In the genomic region with DNA sequence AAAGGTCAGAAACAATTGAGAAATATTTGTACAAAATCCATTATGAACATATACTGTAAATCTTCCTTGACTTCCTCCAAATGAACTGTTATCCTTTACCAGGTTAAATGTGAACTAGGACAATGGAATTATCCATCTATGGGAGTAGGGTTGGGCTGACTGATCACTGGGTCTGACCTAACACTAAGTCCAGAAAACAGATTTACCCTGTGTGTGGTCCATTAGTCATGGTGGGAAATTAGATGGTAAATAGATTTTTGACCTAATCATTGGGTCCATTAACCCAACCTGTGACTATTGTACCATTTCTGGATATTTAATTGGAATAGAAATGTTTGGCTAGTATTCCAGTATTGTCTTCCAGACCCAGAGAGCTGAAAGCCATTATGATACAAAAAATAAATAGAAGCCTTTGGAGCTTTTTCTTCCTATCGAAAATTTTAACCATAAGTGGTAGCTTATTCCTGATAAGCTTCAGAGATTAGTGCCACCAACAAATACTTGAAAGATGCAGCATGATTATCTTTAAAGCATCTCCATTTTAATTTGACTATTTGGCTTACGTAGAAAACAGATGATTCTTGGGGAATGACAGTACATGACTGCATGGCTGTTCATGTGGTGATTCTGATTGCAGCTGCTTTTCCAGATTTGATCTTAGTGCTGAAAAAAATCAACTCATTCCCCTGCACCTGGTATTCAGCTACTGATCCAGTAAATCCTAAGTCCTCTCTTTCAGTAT, we compare ENCODE assay signal across 34 cellular contexts.
"Had no signal": no experiment of that assay in that cellular context is flagged by ENCODE, and none has a peak within 500 bp of the region (broad histone marks: within the 10 kb centered on the region; RNA-seq: fewer than 3 reads in every experiment).

No MANE protein-coding gene starts in this region.

- H3K4me3 Mint-ChIP-seq: activated B cell treated with CpG ODN at 0.5 μM for 24 hours; activated CD4-positive, alpha-beta memory T cell treated with anti-CD3 and anti-CD28 coated beads for 36 hours; activated CD4-positive, alpha-beta T cell treated with anti-CD3 and anti-CD28 coated beads, Interleukin-2, amount 10 ng/mL, durations not matched to agents 24 days and 14 days; activated CD8-positive, alpha-beta T cell treated with anti-CD3 and anti-CD28 coated beads for 36 hours; activated naive CD4-positive, alpha-beta T cell treated with anti-CD3 and anti-CD28 coated beads for 36 hours; activated naive CD8-positive, alpha-beta T cell treated with anti-CD3 and anti-CD28 coated beads for 36 hours; activated T-cell treated with anti-CD3 and anti-CD28 coated beads, Interleukin-2, amount 50 U/mL, for 4 hours; activated T-cell treated with anti-CD3 and anti-CD28 coated beads, Interleukin-2, amount 50 U/mL, for 72 hours; activated T-helper 1 cell treated with anti-CD3 and anti-CD28 coated beads, Interleukin-12 subunit alpha, Interleukin-12 subunit beta, Interleukin-2, Interleukin-4 antibody, amounts not matched to agents 30 ng/mL and 10 ng/mL and 1 ng/mL, durations not matched to agents 14 hours and 24 hours and 36 hours; activated T-helper 17 cell treated with anti-CD3 and anti-CD28 coated beads, Interleukin-2, amount 50 U/mL, for 72 hours; T-helper 1 cell treated with Interleukin-12 subunit alpha and Interleukin-12 subunit beta and Interleukin-4 antibody, amounts not matched to agents 30 μg/mL and 1 μg/mL, for 36 hours; T-helper 2 cell treated with Interferon-gamma antibody and Interleukin-4, amounts not matched to agents 5 μg/mL and 100 μg/mL, for 36 hours had no signal

- DNase-seq: activated B cell treated with CpG ODN at 0.5 μM for 24 hours; activated CD4-positive, alpha-beta memory T cell treated with anti-CD3 and anti-CD28 coated beads for 36 hours; activated CD4-positive, alpha-beta T cell treated with anti-CD3 and anti-CD28 coated beads for 4 hours; activated CD4-positive, alpha-beta T cell treated with anti-CD3 and anti-CD28 coated beads, Interleukin-2, amount 10 ng/mL, durations not matched to agents 24 days and 14 days; activated CD4-positive, alpha-beta T cell treated with anti-CD3 and anti-CD28 coated beads, Interleukin-2, amount 50 U/mL, for 1 hour; activated CD4-positive, alpha-beta T cell treated with anti-CD3 and anti-CD28 coated beads, Interleukin-2, amount 50 U/mL, for 4 hours; activated CD4-positive, CD25-positive, alpha-beta regulatory T cell treated with anti-CD3 and anti-CD28 coated beads, Interleukin-2, amount 50 U/mL, for 72 hours; activated CD8-positive, alpha-beta memory T cell treated with anti-CD3 and anti-CD28 coated beads, Interleukin-2, amount 50 U/mL, for 4 hours; activated CD8-positive, alpha-beta T cell treated with anti-CD3 and anti-CD28 coated beads for 36 hours; activated effector memory CD4-positive, alpha-beta T cell treated with anti-CD3 and anti-CD28 coated beads, Interleukin-2, amount 50 U/mL, for 16 hours; activated gamma-delta T cell treated with Interleukin-2 at 50 U/mL for 16 hours; activated naive CD4-positive, alpha-beta T cell; activated naive CD4-positive, alpha-beta T cell treated with anti-CD3 and anti-CD28 coated beads for 36 hours; activated naive CD4-positive, alpha-beta T cell treated with anti-CD3 and anti-CD28 coated beads, Interleukin-2, amount 50 U/mL, for 16 hours; activated naive CD8-positive, alpha-beta T cell treated with anti-CD3 and anti-CD28 coated beads for 36 hours; activated T-cell treated with anti-CD3 and anti-CD28 coated beads for 4 hours; activated T-cell treated with anti-CD3 and anti-CD28 coated beads, Interleukin-2, amount 50 U/mL, for 1 hour; activated T-cell treated with anti-CD3 and anti-CD28 coated beads, Interleukin-2, amount 50 U/mL, for 4 hours; activated T-cell treated with anti-CD3 and anti-CD28 coated beads, Interleukin-2, amount 50 U/mL, for 72 hours; adrenal gland; amniotic stem cell; aorta; body of pancreas; brain microvascular endothelial cell; central memory CD4-positive, alpha-beta T cell; T-helper 2 cell; T-helper 9 cell had no signal

- H3K27me3 ChIP-seq: adrenal gland, body of pancreas, brain microvascular endothelial cell, breast epithelium had no signal

- H3K27me3 Mint-ChIP-seq: activated B cell treated with CpG ODN at 0.5 μM for 24 hours; activated CD4-positive, alpha-beta memory T cell treated with anti-CD3 and anti-CD28 coated beads for 36 hours; activated CD4-positive, alpha-beta T cell treated with anti-CD3 and anti-CD28 coated beads, Interleukin-2, amount 10 ng/mL, durations not matched to agents 24 days and 14 days; activated CD8-positive, alpha-beta T cell treated with anti-CD3 and anti-CD28 coated beads for 36 hours; activated naive CD8-positive, alpha-beta T cell treated with anti-CD3 and anti-CD28 coated beads for 36 hours; activated T-helper 17 cell treated with anti-CD3 and anti-CD28 coated beads, Interleukin-2, amount 50 U/mL, for 72 hours had no signal

- H3K27ac Mint-ChIP-seq: activated B cell treated with CpG ODN at 0.5 μM for 24 hours; activated CD4-positive, alpha-beta memory T cell treated with anti-CD3 and anti-CD28 coated beads for 36 hours; activated CD4-positive, alpha-beta T cell treated with anti-CD3 and anti-CD28 coated beads, Interleukin-2, amount 10 ng/mL, durations not matched to agents 24 days and 14 days; activated CD8-positive, alpha-beta T cell treated with anti-CD3 and anti-CD28 coated beads for 36 hours; activated naive CD4-positive, alpha-beta T cell treated with anti-CD3 and anti-CD28 coated beads for 36 hours; activated naive CD4-positive, alpha-beta T cell treated with anti-CD3 and anti-CD28 coated beads, Interleukin-2, amount 50 U/mL, for 72 hours; activated naive CD8-positive, alpha-beta T cell treated with anti-CD3 and anti-CD28 coated beads for 36 hours; activated T-cell treated with anti-CD3 and anti-CD28 coated beads, Interleukin-2, amount 50 U/mL, for 72 hours; activated T-helper 1 cell treated with anti-CD3 and anti-CD28 coated beads, Interleukin-12 subunit alpha, Interleukin-12 subunit beta, Interleukin-2, Interleukin-4 antibody, amounts not matched to agents 30 ng/mL and 10 ng/mL and 1 ng/mL, durations not matched to agents 14 hours and 24 hours and 36 hours; activated T-helper 17 cell treated with anti-CD3 and anti-CD28 coated beads, Interleukin-2, amount 50 U/mL, for 72 hours; T-helper 1 cell treated with Interleukin-12 subunit alpha and Interleukin-12 subunit beta and Interleukin-4 antibody, amounts not matched to agents 30 μg/mL and 1 μg/mL, for 36 hours; T-helper 2 cell treated with Interferon-gamma antibody and Interleukin-4, amounts not matched to agents 5 μg/mL and 100 μg/mL, for 36 hours had no signal

- ATAC-seq: activated CD8-positive, alpha-beta T cell treated with anti-CD3 and anti-CD28 coated beads for 36 hours; activated naive CD4-positive, alpha-beta T cell treated with anti-CD3 and anti-CD28 coated beads, Interleukin-2, amount 50 U/mL, for 72 hours; activated T-cell treated with anti-CD3 and anti-CD28 coated beads, Interleukin-2, amount 50 U/mL, for 4 hours; activated T-cell treated with anti-CD3 and anti-CD28 coated beads, Interleukin-2, amount 50 U/mL, for 72 hours; activated T-helper 17 cell treated with anti-CD3 and anti-CD28 coated beads, Interleukin-2, amount 50 U/mL, for 72 hours; body of pancreas had no signal

- H3K4me1 ChIP-seq: adrenal gland, body of pancreas, breast epithelium had no signal

- H3K9me3 ChIP-seq: adrenal gland, body of pancreas, breast epithelium had no signal

- H3K4me3 ChIP-seq: adrenal gland, body of pancreas, breast epithelium had no signal

- H3K9me3 Mint-ChIP-seq: activated CD4-positive, alpha-beta memory T cell treated with anti-CD3 and anti-CD28 coated beads for 36 hours; activated CD4-positive, alpha-beta T cell treated with anti-CD3 and anti-CD28 coated beads, Interleukin-2, amount 10 ng/mL, durations not matched to agents 24 days and 14 days; activated naive CD8-positive, alpha-beta T cell treated with anti-CD3 and anti-CD28 coated beads for 36 hours; activated T-cell treated with anti-CD3 and anti-CD28 coated beads, Interleukin-2, amount 50 U/mL, for 4 hours; activated T-helper 1 cell treated with anti-CD3 and anti-CD28 coated beads, Interleukin-12 subunit alpha, Interleukin-12 subunit beta, Interleukin-2, Interleukin-4 antibody, amounts not matched to agents 30 ng/mL and 10 ng/mL and 1 ng/mL, durations not matched to agents 14 hours and 24 hours and 36 hours; activated T-helper 17 cell treated with anti-CD3 and anti-CD28 coated beads, Interleukin-2, amount 50 U/mL, for 72 hours; T-helper 1 cell treated with Interleukin-12 subunit alpha and Interleukin-12 subunit beta and Interleukin-4 antibody, amounts not matched to agents 30 μg/mL and 1 μg/mL, for 36 hours; T-helper 2 cell treated with Interferon-gamma antibody and Interleukin-4, amounts not matched to agents 5 μg/mL and 100 μg/mL, for 36 hours had no signal

- H3K4me1 Mint-ChIP-seq: activated B cell treated with CpG ODN at 0.5 μM for 24 hours; activated CD4-positive, alpha-beta T cell treated with anti-CD3 and anti-CD28 coated beads, Interleukin-2, amount 10 ng/mL, durations not matched to agents 24 days and 14 days; activated naive CD8-positive, alpha-beta T cell treated with anti-CD3 and anti-CD28 coated beads for 36 hours; activated T-helper 17 cell treated with anti-CD3 and anti-CD28 coated beads, Interleukin-2, amount 50 U/mL, for 72 hours had no signal

- H3K27ac ChIP-seq: adrenal gland, body of pancreas, brain microvascular endothelial cell, breast epithelium, VCaP had no signal

- H3K36me3 Mint-ChIP-seq: activated CD4-positive, alpha-beta memory T cell treated with anti-CD3 and anti-CD28 coated beads for 36 hours; activated naive CD4-positive, alpha-beta T cell treated with anti-CD3 and anti-CD28 coated beads, Interleukin-2, amount 50 U/mL, for 72 hours; activated naive CD8-positive, alpha-beta T cell treated with anti-CD3 and anti-CD28 coated beads for 36 hours had no signal

- H3K36me3 ChIP-seq: adrenal gland, brain microvascular endothelial cell, breast epithelium had no signal
